17 cellular contexts compared by ENCODE assay signal in the genomic region with DNA sequence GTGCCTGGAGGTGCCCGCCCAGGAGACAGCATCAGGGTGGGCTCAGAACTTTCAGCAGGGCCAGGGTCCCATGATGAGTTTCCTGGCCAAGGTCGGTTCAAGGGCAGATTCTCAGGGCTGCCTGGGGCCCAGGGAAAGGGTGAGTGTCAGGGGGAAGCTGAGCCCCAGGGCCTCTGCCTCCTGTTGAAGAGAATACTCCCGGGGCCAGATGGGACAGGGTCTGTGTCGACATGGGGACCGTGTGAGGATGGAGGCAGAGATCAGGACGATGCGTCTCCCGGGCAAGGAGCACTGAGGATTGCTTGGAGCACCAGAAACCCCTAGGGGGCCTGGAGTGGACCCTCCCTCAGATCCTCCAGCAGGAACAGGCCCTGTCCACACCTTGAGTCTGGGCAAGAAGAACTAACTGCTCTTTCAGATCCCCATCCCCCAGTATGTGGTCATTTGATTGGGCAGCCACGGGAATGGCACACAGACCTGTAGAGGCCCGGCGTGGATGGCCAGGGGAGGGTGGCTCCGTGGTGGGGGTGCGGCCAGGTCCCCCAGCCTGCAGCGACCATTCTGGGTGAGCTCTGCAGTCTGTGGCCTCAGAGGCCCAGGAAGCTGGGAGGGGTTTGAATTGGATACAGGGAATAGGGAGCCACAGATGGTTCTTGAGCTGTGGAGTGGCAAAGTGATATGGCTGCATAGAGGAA.
A peak's percentile ranks its signal among the peaks of the same experiment; 100 is the strongest.
DNase-seq lines count a peak whose midpoint lies in the region; FAIRE-seq and TF ChIP-seq lines count a peak whose summit lies in the region.
"Had no signal": no experiment of that assay in that cellular context is flagged by ENCODE, and none has a peak within 500 bp of the region (broad histone marks: within the 10 kb centered on the region; RNA-seq: fewer than 3 reads in every experiment).

No MANE protein-coding gene starts in this region.

- no peak overlapping the region for H3K4ac ChIP-seq in H1 (replicated peaks; ENCODE audit: insufficient read length, low read depth, low read length)

- TF ChIP-seq CTCF in H1 (IDR thresholded peaks at IDR 0.05; ENCODE audit: control extremely low read depth in 1 of 3, insufficient read depth in 1 of 3, low read depth in 1 of 3, low read length in 3 of 3) (no peak), progenitor cell of endocrine pancreas (IDR thresholded peaks at IDR 0.05; ENCODE audit: unreplicated experiment) (no peak)

- no peak for TF ChIP-seq EP300 in H1 (IDR thresholded peaks at IDR 0.05; ENCODE audit: borderline replicate concordance in 1 of 2, low read depth in 2 of 2, low read length in 2 of 2)

- no peaks in the 10 kb centered on the region for H3K79me1 ChIP-seq in H1 (ENCODE audit: low read depth, low read length)

- H3K23ac ChIP-seq in H1 (ENCODE audit: insufficient read length) = no peak overlapping the region

- no peaks in the 10 kb centered on the region for H3K23me2 ChIP-seq in H1 (ENCODE audit: low read depth, low read length)

- H3K4me1 Mint-ChIP-seq in progenitor cell of endocrine pancreas (ENCODE audit: low read depth) = no peaks in the 10 kb centered on the region
- H3K4me1 Mint-ChIP-seq: CD14-positive monocyte had no signal

- H3K79me2 ChIP-seq in H1 (ENCODE audit: control insufficient read depth in 1 of 2, insufficient read depth in 2 of 2, low read length in 2 of 2) = no peaks in the 10 kb centered on the region

- H4K5ac ChIP-seq in H1 (ENCODE audit: insufficient read length, low read depth, low read length) = no peak overlapping the region

- no peak for TF ChIP-seq POLR2A in H1 (IDR thresholded peaks at IDR 0.05; ENCODE audit: control extremely low read depth in 1 of 2, low read depth in 2 of 2, low read length in 2 of 2)

- H3K27me3 ChIP-seq in H1 (replicated peaks in 1 of 4; ENCODE audit: control insufficient read depth in 3 of 4, extremely low read depth in 1 of 4, insufficient read depth in 3 of 4, low read length in 3 of 4) = no peaks in the 10 kb centered on the region

- no peak overlapping the region for H2AK5ac ChIP-seq in H1 (ENCODE audit: low read depth, low read length)

- peaks cover 1% of the 10 kb centered on the region for H3K36me3 Mint-ChIP-seq in progenitor cell of endocrine pancreas (ENCODE audit: insufficient read depth)
- H3K36me3 Mint-ChIP-seq: CD14-positive monocyte had no signal

- no peak for FAIRE-seq in H1 (lab: Jason Lieb, UNC)
- FAIRE-seq: GM12892, RCC 7860 had no signal

- H2BK12ac ChIP-seq in H1 (ENCODE audit: low read depth, low read length) = no peak overlapping the region

- no peak overlapping the region for H3K14ac ChIP-seq in H1 (ENCODE audit: insufficient read length)

- no peak overlapping the region for H2BK5ac ChIP-seq in H1 (ENCODE audit: low read depth, low read length)

- H2BK120ac ChIP-seq in H1 (replicated peaks; ENCODE audit: low read depth, low read length) = no peak overlapping the region

- H4K91ac ChIP-seq in H1 (replicated peaks; ENCODE audit: insufficient read length, low read length) = no peak overlapping the region

- no peak overlapping the region for H3K4me2 ChIP-seq in H1 (ENCODE audit: insufficient read depth in 1 of 2, low read depth in 2 of 2, low read length in 2 of 2)

- H3K9me3 Mint-ChIP-seq in progenitor cell of endocrine pancreas (ENCODE audit: low read depth) = no peaks in the 10 kb centered on the region
- H3K9me3 Mint-ChIP-seq: H9 had no signal

- no peak overlapping the region for H3K27ac ChIP-seq in H1 (ENCODE audit: low read depth, low read length)

- H4K8ac ChIP-seq in H1 (ENCODE audit: extremely low read depth, insufficient read depth, low read length) = no peak overlapping the region

- H3K56ac ChIP-seq in H1 (replicated peaks; ENCODE audit: insufficient read length, low read depth, low read length) = no peak overlapping the region

- H3K18ac ChIP-seq in H1 (ENCODE audit: extremely low read depth, low read length) = no peak overlapping the region

- no peak overlapping the region for H2BK15ac ChIP-seq in H1 (ENCODE audit: low read length)

- H2BK20ac ChIP-seq in H1 (ENCODE audit: low read length) = no peak overlapping the region

- H3K27me3 Mint-ChIP-seq in progenitor cell of endocrine pancreas = no peaks in the 10 kb centered on the region

- no peaks in the 10 kb centered on the region for H3K9me3 ChIP-seq in H1 (ENCODE audit: insufficient read depth in 2 of 2, low read depth in 1 of 2, low read length in 1 of 2)

- TF ChIP-seq RAD21 in H1 (IDR thresholded peaks at IDR 0.05 in 1 of 2, conservative IDR thresholded peaks at IDR 0.05 in 1 of 2; ENCODE audit: low read depth in 2 of 2, low read length in 2 of 2) = no peak

- POLR2A ChIA-PET in H1 (lab: Charles Lee; ENCODE audit: partially characterized antibody) = no interaction called here

- no peaks in the 10 kb centered on the region; a peak in 2 of 7 replicates for H3K4me1 ChIP-seq in H1 (replicated peaks in 1 of 4; ENCODE audit: control insufficient read depth in 3 of 4, insufficient read depth in 4 of 4, low read length in 3 of 4)

- DNase-seq in stimulated activated CD4-positive, alpha-beta T cell treated with anti-CD3 and anti-CD28 coated beads, Interleukin-4, amount 100 ng/mL, for 24 hours = peak; percentile 2
- DNase-seq in stimulated activated CD4-positive, alpha-beta T cell treated with anti-CD3 and anti-CD28 coated beads, Interleukin-15, amount 100 ng/mL, for 24 hours = no peak
- DNase-seq in H1 (ENCODE audit: low read depth in 1 of 2, low spot score in 2 of 2) (no peak), progenitor cell of endocrine pancreas (ENCODE audit: low spot score, unreplicated experiment) (no peak), GM19240 (ENCODE audit: insufficient read length, low spot score) (no peak), kidney tubule cell (ENCODE audit: low spot score) (no peak)
- DNase-seq in activated CD4-positive, alpha-beta T cell treated with anti-CD3 and anti-CD28 coated beads, Interleukin-2, amount 50 U/mL, for 48 hours = no peak
- DNase-seq: ACHN, AML-193, DMS 273 treated with DMSO at 0.1 percent for 48 hours, GF-D8, NCI-H187 treated with DMSO at 0.1 percent for 48 hours, NCI-H69 had no signal

- H3K4me3 Mint-ChIP-seq in progenitor cell of endocrine pancreas (ENCODE audit: low read depth) = no peak overlapping the region
- H3K4me3 Mint-ChIP-seq: CD14-positive monocyte, H9 had no signal

- H3K36me3 ChIP-seq in H1 (ENCODE audit: control insufficient read depth in 2 of 4, insufficient read depth in 4 of 4, low read length in 3 of 4) = no peaks in the 10 kb centered on the region

- CTCF ChIA-PET in H1 (lab: Charles Lee; ENCODE audit: partially characterized antibody) = interaction anchor here (0.5 to 1.3 kb wide), 2 partner anchors 26 to 34 kb away, joined by 3 read pairs; no protein-coding TSS in a partner anchor

- H2AFZ ChIP-seq in H1 (ENCODE audit: low read length) = no peak overlapping the region

- no peak overlapping the region for H3K4me3 ChIP-seq in H1 (ENCODE audit: extremely low read depth in 1 of 4, insufficient read depth in 2 of 4, low read depth in 3 of 4, low read length in 4 of 4)

- peaks cover 2 to 3% of the 10 kb centered on the region in 2 experiments for H4K20me1 ChIP-seq in H1 (replicated peaks in 1 of 2; ENCODE audit: control insufficient read depth in 1 of 2, insufficient read depth in 2 of 2, low read length in 2 of 2)

- WGBS in H1 (ENCODE audit: extremely low coverage in 1 of 2, insufficient coverage in 1 of 2, insufficient read length in 1 of 2, insufficient replicate concordance in 2 of 2, low coverage in 1 of 2, low lambda C conversion rate in 2 of 2, missing lambda C conversion rate in 1 of 2), 2 experiments = 77% methylated on average over 14 of the region's 14 CpGs; no CpG with 5 or more reads in 1 of the 2 experiments

- peak overlapping the region; percentile 77 for H3K27ac Mint-ChIP-seq in progenitor cell of endocrine pancreas
- H3K27ac Mint-ChIP-seq: CD14-positive monocyte had no signal

- H3K9ac ChIP-seq in H1 (replicated peaks in 1 of 4; ENCODE audit: extremely low read depth in 1 of 4, low read depth in 3 of 4, low read length in 3 of 4) = no peak overlapping the region

TF ChIP-seq in H1, 55 proteins besides CTCF, POLR2A, EP300 and RAD21:
- TF ChIP-seq KDM1A (IDR thresholded peaks at IDR 0.05; ENCODE audit: borderline replicate concordance, low read length) = peak; percentile 80; the same call in 1 of the 2 replicates
- TF ChIP-seq, protein P1, sequence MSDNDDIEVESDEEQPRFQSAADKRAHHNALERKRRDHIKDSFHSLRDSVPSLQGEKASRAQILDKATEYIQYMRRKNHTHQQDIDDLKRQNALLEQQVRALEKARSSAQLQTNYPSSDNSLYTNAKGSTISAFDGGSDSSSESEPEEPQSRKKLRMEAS (IDR thresholded peaks at IDR 0.05) = no peak
TF ChIP-seq in H1: peak in this region for 1.
